22 cellular contexts compared by ENCODE assay signal in the genomic region with DNA sequence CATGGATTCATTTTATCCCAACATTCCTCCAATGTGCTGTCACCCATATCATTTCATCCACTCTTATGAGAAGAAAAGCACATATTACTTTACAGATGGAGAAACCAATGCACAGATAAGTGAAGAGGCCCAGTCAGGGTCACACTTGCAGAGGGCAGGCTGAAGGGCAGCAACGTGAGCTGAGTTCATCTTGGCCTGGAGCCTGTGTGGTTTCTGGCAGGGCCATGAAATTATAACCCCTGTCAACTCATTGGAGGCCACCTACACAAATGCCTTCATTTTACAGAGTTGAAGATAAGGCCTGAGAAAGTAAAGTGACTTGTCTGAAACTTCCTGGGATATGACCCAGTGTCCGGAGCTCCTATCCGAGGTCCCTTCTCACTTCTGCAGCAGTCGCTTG.
"Had no signal": no experiment of that assay in that cellular context is flagged by ENCODE, and none has a peak within 500 bp of the region (broad histone marks: within the 10 kb centered on the region; RNA-seq: fewer than 3 reads in every experiment).

No MANE protein-coding gene starts in this region.

- H3K27ac ChIP-seq: foreskin keratinocyte, parathyroid adenoma, testis, vagina had no signal

- H3K9ac ChIP-seq: parathyroid adenoma had no signal

- H3K27ac Mint-ChIP-seq: activated CD4-positive, alpha-beta memory T cell treated with anti-CD3 and anti-CD28 coated beads, Interleukin-2, amount 10 ng/mL, durations not matched to agents 7 days and 5 days; activated CD4-positive, alpha-beta T cell treated with anti-CD3 and anti-CD28 coated beads, Interleukin-2, amount 10 ng/mL, durations not matched to agents 24 days and 14 days; activated CD8-positive, alpha-beta memory T cell treated with anti-CD3 and anti-CD28 coated beads, Interleukin-2, amount 10 ng/mL, durations not matched to agents 7 days and 5 days; activated naive CD4-positive, alpha-beta T cell treated with anti-CD3 and anti-CD28 coated beads, Interleukin-2, amount 50 U/mL, for 24 hours; activated T-helper 1 cell treated with anti-CD3 and anti-CD28 coated beads, Interleukin-12 subunit alpha, Interleukin-12 subunit beta, Interleukin-2, Interleukin-4 antibody, amounts not matched to agents 30 ng/mL and 10 ng/mL and 1 ng/mL, durations not matched to agents 14 hours and 24 hours and 36 hours; dendritic cell treated with granulocyte-macrophage colony-stimulating factor and Interleukin-4, amounts not matched to agents 40 ng/mL and 50 ng/mL, for 4 days; memory B cell; T-helper 1 cell treated with Interleukin-12 subunit alpha and Interleukin-12 subunit beta and Interleukin-4 antibody, amounts not matched to agents 30 μg/mL and 1 μg/mL, for 36 hours had no signal

- H3K4me1 ChIP-seq: parathyroid adenoma, testis, vagina had no signal

- H3K36me3 Mint-ChIP-seq: activated CD8-positive, alpha-beta memory T cell treated with anti-CD3 and anti-CD28 coated beads, Interleukin-2, amount 10 ng/mL, durations not matched to agents 7 days and 5 days; activated naive CD4-positive, alpha-beta T cell treated with anti-CD3 and anti-CD28 coated beads, Interleukin-2, amount 50 U/mL, for 24 hours; memory B cell had no signal

- H3K9me3 ChIP-seq: testis, vagina had no signal

- H3K4me3 ChIP-seq: testis, vagina had no signal

- H3K27me3 Mint-ChIP-seq: activated CD4-positive, alpha-beta memory T cell treated with anti-CD3 and anti-CD28 coated beads, Interleukin-2, amount 10 ng/mL, durations not matched to agents 7 days and 5 days; activated CD8-positive, alpha-beta memory T cell treated with anti-CD3 and anti-CD28 coated beads, Interleukin-2, amount 10 ng/mL, durations not matched to agents 7 days and 5 days; activated naive CD4-positive, alpha-beta T cell treated with anti-CD3 and anti-CD28 coated beads, Interleukin-2, amount 50 U/mL, for 24 hours; dendritic cell treated with granulocyte-macrophage colony-stimulating factor and Interleukin-4, amounts not matched to agents 40 ng/mL and 50 ng/mL, for 4 days had no signal

- H3K27me3 ChIP-seq: foreskin keratinocyte, testis, vagina had no signal

- H3K4me1 Mint-ChIP-seq: activated CD4-positive, alpha-beta memory T cell treated with anti-CD3 and anti-CD28 coated beads, Interleukin-2, amount 10 ng/mL, durations not matched to agents 7 days and 5 days; activated CD4-positive, alpha-beta T cell treated with anti-CD3 and anti-CD28 coated beads, Interleukin-2, amount 10 ng/mL, durations not matched to agents 24 days and 14 days; activated CD8-positive, alpha-beta memory T cell treated with anti-CD3 and anti-CD28 coated beads, Interleukin-2, amount 10 ng/mL, durations not matched to agents 7 days and 5 days; activated naive CD4-positive, alpha-beta T cell treated with anti-CD3 and anti-CD28 coated beads, Interleukin-2, amount 50 U/mL, for 24 hours; memory B cell had no signal

- ATAC-seq: activated CD8-positive, alpha-beta memory T cell treated with anti-CD3 and anti-CD28 coated beads, Interleukin-2, amount 10 ng/mL, durations not matched to agents 7 days and 5 days; foreskin keratinocyte; sciatic nerve had no signal

- H3K4me3 Mint-ChIP-seq: activated CD4-positive, alpha-beta memory T cell treated with anti-CD3 and anti-CD28 coated beads, Interleukin-2, amount 10 ng/mL, durations not matched to agents 7 days and 5 days; activated CD4-positive, alpha-beta T cell treated with anti-CD3 and anti-CD28 coated beads, Interleukin-2, amount 10 ng/mL, durations not matched to agents 24 days and 14 days; activated CD8-positive, alpha-beta memory T cell treated with anti-CD3 and anti-CD28 coated beads, Interleukin-2, amount 10 ng/mL, durations not matched to agents 7 days and 5 days; activated naive CD4-positive, alpha-beta T cell treated with anti-CD3 and anti-CD28 coated beads, Interleukin-2, amount 50 U/mL, for 24 hours; activated T-helper 1 cell treated with anti-CD3 and anti-CD28 coated beads, Interleukin-12 subunit alpha, Interleukin-12 subunit beta, Interleukin-2, Interleukin-4 antibody, amounts not matched to agents 30 ng/mL and 10 ng/mL and 1 ng/mL, durations not matched to agents 14 hours and 24 hours and 36 hours; dendritic cell treated with granulocyte-macrophage colony-stimulating factor and Interleukin-4, amounts not matched to agents 40 ng/mL and 50 ng/mL, for 4 days; memory B cell; T-helper 1 cell treated with Interleukin-12 subunit alpha and Interleukin-12 subunit beta and Interleukin-4 antibody, amounts not matched to agents 30 μg/mL and 1 μg/mL, for 36 hours had no signal

- H3K36me3 ChIP-seq: vagina had no signal

- DNase-seq: activated CD4-positive, alpha-beta memory T cell treated with anti-CD3 and anti-CD28 coated beads, Interleukin-2, amount 10 ng/mL, durations not matched to agents 7 days and 5 days; activated CD4-positive, alpha-beta T cell treated with anti-CD3 and anti-CD28 coated beads, Interleukin-2, amount 10 ng/mL, durations not matched to agents 24 days and 14 days; activated CD8-positive, alpha-beta memory T cell treated with anti-CD3 and anti-CD28 coated beads, Interleukin-2, amount 10 ng/mL, durations not matched to agents 7 days and 5 days; activated gamma-delta T cell treated with Interleukin-2 at 50 U/mL for 16 hours; activated T-cell treated with anti-CD3 and anti-CD28 coated beads for 4 hours; effector CD4-positive, alpha-beta T cell; foreskin keratinocyte; hippocampal formation; kidney glomerular epithelial cell; nucleus accumbens; stimulated activated CD4-positive, alpha-beta T cell treated with anti-CD3 and anti-CD28 coated beads, Interleukin-2, amount 100 ng/mL, for 48 hours; stimulated activated naive CD4-positive, alpha-beta T cell; testis; trophoblast cell had no signal

- H3K9me3 Mint-ChIP-seq: activated CD4-positive, alpha-beta memory T cell treated with anti-CD3 and anti-CD28 coated beads, Interleukin-2, amount 10 ng/mL, durations not matched to agents 7 days and 5 days; activated CD4-positive, alpha-beta T cell treated with anti-CD3 and anti-CD28 coated beads, Interleukin-2, amount 10 ng/mL, durations not matched to agents 24 days and 14 days; activated naive CD4-positive, alpha-beta T cell treated with anti-CD3 and anti-CD28 coated beads, Interleukin-2, amount 50 U/mL, for 24 hours; activated T-helper 1 cell treated with anti-CD3 and anti-CD28 coated beads, Interleukin-12 subunit alpha, Interleukin-12 subunit beta, Interleukin-2, Interleukin-4 antibody, amounts not matched to agents 30 ng/mL and 10 ng/mL and 1 ng/mL, durations not matched to agents 14 hours and 24 hours and 36 hours; dendritic cell treated with granulocyte-macrophage colony-stimulating factor and Interleukin-4, amounts not matched to agents 40 ng/mL and 50 ng/mL, for 4 days; memory B cell had no signal
